9 cellular contexts compared by ENCODE assay signal in genomic region chr6:17015144-17015543, GRCh38.
DNase-seq lines count a peak whose midpoint lies in the region; ATAC-seq lines count a peak whose summit lies in the region.
"Had no signal": no experiment of that assay in that cellular context is flagged by ENCODE, and none has a peak within 500 bp of the region (broad histone marks: within the 10 kb centered on the region; RNA-seq: fewer than 3 reads in every experiment).

No MANE protein-coding gene starts in this region.

- intact Hi-C loops in Right ventricle myocardium inferior (cut with DNase I) = no loop called here

- H3K9me3 Mint-ChIP-seq in activated naive CD4-positive, alpha-beta T cell treated with anti-CD3 and anti-CD28 coated beads, Interleukin-2, amount 50 U/mL, for 24 hours = peaks cover 7% of the 10 kb centered on the region
- H3K9me3 Mint-ChIP-seq in activated naive CD8-positive, alpha-beta T cell (ENCODE audit: low read depth) = peaks cover 4% of the 10 kb centered on the region
- no peaks in the 10 kb centered on the region for H3K9me3 Mint-ChIP-seq in stimulated activated naive CD8-positive, alpha-beta T cell treated with anti-CD3 and anti-CD28 coated beads, Interleukin-15, amount 100 ng/mL, for 72 hours

- no peaks in the 10 kb centered on the region; the same call in 1 of the 2 replicates for H3K9me3 ChIP-seq in MG63

- ATAC-seq in HG03139 (IDR thresholded peaks at IDR 0.05; ENCODE audit: unreplicated experiment) (peak; percentile 96), Right ventricle myocardium inferior (no peak)
- ATAC-seq in stimulated activated naive CD8-positive, alpha-beta T cell treated with anti-CD3 and anti-CD28 coated beads, Interleukin-15, amount 100 ng/mL, for 72 hours = peak; percentile 97

- H3K4me1 Mint-ChIP-seq in activated naive CD4-positive, alpha-beta T cell treated with anti-CD3 and anti-CD28 coated beads, Interleukin-2, amount 50 U/mL, for 24 hours = peaks cover 16% of the 10 kb centered on the region
- peaks cover 17% of the 10 kb centered on the region for H3K4me1 Mint-ChIP-seq in activated naive CD8-positive, alpha-beta T cell (ENCODE audit: low read depth)
- peaks cover 20% of the 10 kb centered on the region for H3K4me1 Mint-ChIP-seq in stimulated activated naive CD8-positive, alpha-beta T cell treated with anti-CD3 and anti-CD28 coated beads, Interleukin-15, amount 100 ng/mL, for 72 hours

- peaks cover 1% of the 10 kb centered on the region for H3K36me3 Mint-ChIP-seq in activated naive CD4-positive, alpha-beta T cell treated with anti-CD3 and anti-CD28 coated beads, Interleukin-2, amount 50 U/mL, for 24 hours
- no peaks in the 10 kb centered on the region for H3K36me3 Mint-ChIP-seq in activated naive CD8-positive, alpha-beta T cell

- H3K27ac Mint-ChIP-seq in activated naive CD4-positive, alpha-beta T cell treated with anti-CD3 and anti-CD28 coated beads, Interleukin-2, amount 50 U/mL, for 24 hours = peak overlapping the region; percentile 48
- peak overlapping the region; percentile 61 for H3K27ac Mint-ChIP-seq in activated naive CD8-positive, alpha-beta T cell
- H3K27ac Mint-ChIP-seq in stimulated activated naive CD8-positive, alpha-beta T cell treated with anti-CD3 and anti-CD28 coated beads, Interleukin-15, amount 100 ng/mL, for 72 hours = peak overlapping the region in 1 of 2 donors; percentile 21

- H3K27me3 Mint-ChIP-seq in activated naive CD4-positive, alpha-beta T cell treated with anti-CD3 and anti-CD28 coated beads, Interleukin-2, amount 50 U/mL, for 24 hours = peaks cover 9% of the 10 kb centered on the region
- peaks cover 8% of the 10 kb centered on the region for H3K27me3 Mint-ChIP-seq in activated naive CD8-positive, alpha-beta T cell
- H3K27me3 Mint-ChIP-seq in stimulated activated naive CD8-positive, alpha-beta T cell treated with anti-CD3 and anti-CD28 coated beads, Interleukin-15, amount 100 ng/mL, for 72 hours = peaks cover 22% of the 10 kb centered on the region

- no peak for DNase-seq in activated naive CD4-positive, alpha-beta T cell treated with anti-CD3 and anti-CD28 coated beads, Interleukin-2, amount 50 U/mL, for 16 hours
- peak; percentile 37 to 39 for DNase-seq in stimulated activated naive CD8-positive, alpha-beta T cell treated with anti-CD3 and anti-CD28 coated beads, Interleukin-15, amount 100 ng/mL, for 72 hours
- DNase-seq in Right ventricle myocardium inferior (ENCODE audit: missing footprints) (no peak), MG63 (no peak), NCI-H510A treated with DMSO at 0.1 percent for 48 hours (lab: John Stamatoyannopoulos, UW) (no peak)
- DNase-seq: NCI-H510A had no signal

- H3K4me3 Mint-ChIP-seq in activated naive CD4-positive, alpha-beta T cell treated with anti-CD3 and anti-CD28 coated beads, Interleukin-2, amount 50 U/mL, for 24 hours = peak overlapping the region; percentile 71
- peak overlapping the region; percentile 80 for H3K4me3 Mint-ChIP-seq in activated naive CD8-positive, alpha-beta T cell
- peak overlapping the region; percentile 49 to 69 for H3K4me3 Mint-ChIP-seq in stimulated activated naive CD8-positive, alpha-beta T cell treated with anti-CD3 and anti-CD28 coated beads, Interleukin-15, amount 100 ng/mL, for 72 hours

- no peak overlapping the region for H3K4me3 ChIP-seq in MG63

- H3K27me3 ChIP-seq in MG63 = no peaks in the 10 kb centered on the region

- no peaks in the 10 kb centered on the region for H3K36me3 ChIP-seq in MG63

Comparison
In these comparisons a context has a peak if more than half of its experiments do, and no peak if none do; other contexts are left out.
1. DNase-seq: peak in stimulated activated naive CD8-positive, alpha-beta T cell treated with anti-CD3 and anti-CD28 coated beads, Interleukin-15, amount 100 ng/mL, for 72 hours (2 of 2); none in activated naive CD4-positive, alpha-beta T cell treated with anti-CD3 and anti-CD28 coated beads, Interleukin-2, amount 50 U/mL, for 16 hours (single experiment), Right ventricle myocardium inferior (single experiment), MG63 (single experiment) and NCI-H510A treated with DMSO at 0.1 percent for 48 hours (single experiment).
2. Peak in every context shown above with its lines, with median percentiles within 50 percentile points of each other: H3K4me3 Mint-ChIP-seq.